Comparison of ENCODE assay signal across 24 cellular contexts in genomic region chr6:811186-811585, GRCh38.
"Had no signal": no experiment of that assay in that cellular context is flagged by ENCODE, and none has a peak within 500 bp of the region (broad histone marks: within the 10 kb centered on the region; RNA-seq: fewer than 3 reads in every experiment).

No MANE protein-coding gene starts in this region.

- H3K27me3 ChIP-seq: colonic mucosa, dorsolateral prefrontal cortex, esophagus muscularis mucosa, esophagus squamous epithelium, foreskin keratinocyte, gastrocnemius medialis, gastroesophageal sphincter, hepatocyte had no signal

- H3K4me3 ChIP-seq: colonic mucosa, coronary artery, dorsolateral prefrontal cortex, esophagus muscularis mucosa, esophagus squamous epithelium, gastrocnemius medialis, gastroesophageal sphincter, heart left ventricle, heart right ventricle, hepatocyte had no signal

- H3K27ac ChIP-seq: colonic mucosa, coronary artery, dorsolateral prefrontal cortex, epithelial cell of prostate, esophagus muscularis mucosa, esophagus squamous epithelium, foreskin keratinocyte, gastrocnemius medialis, heart left ventricle, heart right ventricle, hepatocyte had no signal

- H3K36me3 ChIP-seq: colonic mucosa, esophagus muscularis mucosa, esophagus squamous epithelium, gastrocnemius medialis, gastroesophageal sphincter, heart left ventricle, heart right ventricle had no signal

- H2AFZ ChIP-seq: hepatocyte had no signal

- H3K79me2 ChIP-seq: hepatocyte had no signal

- H3K4me2 ChIP-seq: hepatocyte had no signal

- H3K4me1 ChIP-seq: colonic mucosa, foreskin keratinocyte, heart left ventricle had no signal

- H3K9me3 ChIP-seq: colonic mucosa, esophagus muscularis mucosa, esophagus squamous epithelium, gastrocnemius medialis, gastroesophageal sphincter, heart left ventricle, heart right ventricle had no signal

- DNase-seq: colonic mucosa; cortex of kidney; dermis blood vessel endothelial cell; dorsolateral prefrontal cortex; effector CD4-positive, alpha-beta T cell; effector CD8-positive, alpha-beta T cell; effector memory CD4-positive, alpha-beta T cell; effector memory CD8-positive, alpha-beta T cell; endodermal cell; erythroblast; esophagus squamous epithelium; foreskin keratinocyte; foreskin melanocyte; gastrocnemius medialis; glutamatergic neuron; head of caudate nucleus; heart left ventricle; heart right ventricle had no signal

- ATAC-seq: effector memory CD8-positive, alpha-beta T cell; esophagus mucosa; foreskin keratinocyte; gastrocnemius medialis; gastroesophageal sphincter; heart left ventricle had no signal
